ENCODE assay signal across 1 cellular context in genomic region chr4:159764343-159764952, GRCh38.
TF ChIP-seq lines count a peak whose summit lies in the region.

No MANE protein-coding gene starts in this region.

TF ChIP-seq in GM23338, 12 proteins besides CTCF, POLR2A, EP300 and RAD21 (continued from another document):
- TF ChIP-seq REST (IDR thresholded peaks at IDR 0.05; ENCODE audit: unreplicated experiment) (no peak), ZNF331 (CRISPR knock-in tag; IDR thresholded peaks at IDR 0.05; ENCODE audit: low read depth) (no peak)
